ENCODE assay signal across 9 cellular contexts in genomic region chr2:218860950-218861381, GRCh38. TPM values are rescaled to one million over a fixed set of nuclear protein-coding genes. Genes with fewer than 3 reads are reported as not detected.
A peak's percentile ranks its signal among the peaks of the same experiment; 100 is the strongest.
DNase-seq lines count a peak whose midpoint lies in the region; ATAC-seq and TF ChIP-seq lines count a peak whose summit lies in the region.
"Had no signal": no experiment of that assay in that cellular context is flagged by ENCODE, and none has a peak within 500 bp of the region (broad histone marks: within the 10 kb centered on the region; RNA-seq: fewer than 3 reads in every experiment).

No MANE protein-coding gene starts in this region.

- TF ChIP-seq CTCF in HEK293 (tag by site-specific recombination; IDR thresholded peaks at IDR 0.05) (no peak), mucosa of descending colon (IDR thresholded peaks at IDR 0.05) (no peak)

- peaks cover 91% of the 10 kb centered on the region for H3K27me3 Mint-ChIP-seq in central memory CD8-positive, alpha-beta T cell

- H3K4me1 Mint-ChIP-seq in central memory CD8-positive, alpha-beta T cell: peaks cover 13% of the 10 kb centered on the region

- H3K36me3 ChIP-seq in HEK293 (ENCODE audit: control insufficient read depth in 2 of 2, insufficient read depth in 1 of 2, low read length in 2 of 2): no peaks in the 10 kb centered on the region
- H3K36me3 ChIP-seq in mucosa of descending colon (ENCODE audit: low read depth): no peaks in the 10 kb centered on the region

- POLR2A ChIA-PET in HEK293 (lab: Yijun Ruan, JAX): interaction anchor here (0.7 to 1.5 kb wide), 3 partner anchors 20 to 48 kb away, joined by 3 to 6 read pairs (median 3); partner anchors contain the start of gene WNT10A

- no peak overlapping the region for H3K27ac ChIP-seq in HEK293 (ENCODE audit: extremely low read depth, low read depth, low read length)

- H3K4me3 Mint-ChIP-seq in central memory CD8-positive, alpha-beta T cell: peak overlapping the region; percentile 72

- intact Hi-C loops in mucosa of descending colon (cut with DNase I, micrococcal nuclease): no loop called here

- no peaks in the 10 kb centered on the region for H3K9me3 Mint-ChIP-seq in central memory CD8-positive, alpha-beta T cell

- H3K36me3 Mint-ChIP-seq in central memory CD8-positive, alpha-beta T cell (ENCODE audit: insufficient read depth): no peaks in the 10 kb centered on the region

- no peak overlapping the region for H3K4me3 ChIP-seq in HEK293 (ENCODE audit: low read depth, low read length)
- no peak overlapping the region for H3K4me3 ChIP-seq in mucosa of descending colon

- CTCF ChIA-PET in HEK293 (lab: Yijun Ruan, JAX): interaction anchor here (0.6 to 10.4 kb wide), 7 partner anchors 9 to 147 kb away, joined by 3 to 71 read pairs (median 4); no protein-coding TSS in a partner anchor

- peak; percentile 85 to 91 for DNase-seq in NCI-H526 (lab: John Stamatoyannopoulos, UW)
- DNase-seq in central memory CD8-positive, alpha-beta T cell (ENCODE audit: low spot score in 2 of 2): no peak
- DNase-seq in mucosa of descending colon: no peak
- no peak for DNase-seq in activated CD4-positive, alpha-beta T cell treated with anti-CD3 and anti-CD28 coated beads, Interleukin-2, amount 50 U/mL, for 4 hours
- no peak for DNase-seq in stimulated activated CD4-positive, alpha-beta T cell treated with anti-CD3 and anti-CD28 coated beads, Interleukin-4, amount 100 ng/mL, for 24 hours
- no peak for DNase-seq in COLO829 (ENCODE audit: low spot score)

- no peak overlapping the region for H3K27ac Mint-ChIP-seq in central memory CD8-positive, alpha-beta T cell (ENCODE audit: low read depth)

- H3K9me3 ChIP-seq in HEK293 (ENCODE audit: control insufficient read depth, insufficient read depth, low read depth, low read length) (no peaks in the 10 kb centered on the region), mucosa of descending colon (no peaks in the 10 kb centered on the region)

- ATAC-seq in central memory CD8-positive, alpha-beta T cell (replicated peaks; ENCODE audit: extremely low read depth, poor library complexity, severe bottlenecking): peak; percentile 37
- ATAC-seq in mucosa of descending colon (peak; percentile 49), GM19351 (IDR thresholded peaks at IDR 0.05; ENCODE audit: unreplicated experiment) (no peak)

- H3K4me1 ChIP-seq in HEK293 (ENCODE audit: control insufficient read depth, insufficient read depth, low read length) (peaks cover 16% of the 10 kb centered on the region), mucosa of descending colon (ENCODE audit: low read depth) (peaks cover 15% of the 10 kb centered on the region)

TF ChIP-seq in HEK293, 187 proteins besides CTCF, POLR2A, EP300 and RAD21 (continues in another document):
- TF ChIP-seq ZNF830 (tag by site-specific recombination; IDR thresholded peaks at IDR 0.05; ENCODE audit: low read depth) (no peak), WT1 (tag by site-specific recombination; IDR thresholded peaks at IDR 0.05) (peak; percentile 51; the same call in 1 of the 2 replicates), GLIS1 (tag by site-specific recombination; IDR thresholded peaks at IDR 0.05) (peak; percentile 78), ZNF112 (tag by site-specific recombination; IDR thresholded peaks at IDR 0.05) (no peak), IKZF3 (tag by site-specific recombination; IDR thresholded peaks at IDR 0.05) (peak; percentile 90), MZF1 (tag by site-specific recombination; IDR thresholded peaks at IDR 0.05; ENCODE audit: borderline replicate concordance) (peak; percentile 65; the same call in 1 of the 2 replicates), ZNF621 (tag by site-specific recombination; IDR thresholded peaks at IDR 0.05) (no peak), ZNF600 (tag by site-specific recombination; IDR thresholded peaks at IDR 0.05) (peak; percentile 76), ZNF398 (tag by site-specific recombination; IDR thresholded peaks at IDR 0.05) (no peak), ZNF148 (tag by site-specific recombination; IDR thresholded peaks at IDR 0.05; ENCODE audit: borderline replicate concordance) (no peak), SP2 (tag by site-specific recombination; IDR thresholded peaks at IDR 0.05) (peak; percentile 63), REPIN1 (tag by site-specific recombination; IDR thresholded peaks at IDR 0.05; ENCODE audit: low read depth) (no peak), ZNF341 (tag by site-specific recombination; IDR thresholded peaks at IDR 0.05; ENCODE audit: low read depth) (peak; percentile 68), ZBTB6 (tag by site-specific recombination; IDR thresholded peaks at IDR 0.05) (peak; percentile 36; the same call in 1 of the 2 replicates), ZNF19 (tag by site-specific recombination; IDR thresholded peaks at IDR 0.05; ENCODE audit: low read depth) (no peak), INSM2 (tag by site-specific recombination; IDR thresholded peaks at IDR 0.05) (peak; percentile 66; the same call in 1 of the 2 replicates), ZNF366 (tag by site-specific recombination; conservative IDR thresholded peaks at IDR 0.05) (peak; percentile 73), YY2 (tag by site-specific recombination; IDR thresholded peaks at IDR 0.05) (no peak), ZNF580 (tag by site-specific recombination; IDR thresholded peaks at IDR 0.05) (no peak), ZBTB17 (tag by site-specific recombination; IDR thresholded peaks at IDR 0.05) (peak; percentile 86), ZNF10 (tag by site-specific recombination; IDR thresholded peaks at IDR 0.05) (no peak)

RNA-seq across cellular contexts. Expression of gene WNT6, which starts 1.4 kb away (rescaled TPM):
- 1 to 10 TPM in 1 of 3 donors, under 1 TPM in 2; 0.39 to 5.7 (median 0.41) TPM for total RNA-seq in mucosa of descending colon
- total RNA-seq: HT1080 had no signal

RNA-seq across cellular contexts. Expression of gene WNT10A, which starts 19.7 kb away (rescaled TPM):
- total RNA-seq in mucosa of descending colon: 1 to 10 TPM in 1 of 3 donors, under 1 TPM in 2; 0.17 to 1.1 (median 0.22) TPM
- total RNA-seq: HT1080 had no signal

RNA-seq across cellular contexts. Expression of gene PRKAG3, which starts 29.4 kb away (rescaled TPM):
- not detected for total RNA-seq in mucosa of descending colon
- total RNA-seq: HT1080 had no signal

Comparison
In these comparisons a context has a peak if more than half of its experiments do, and no peak if none do; other contexts are left out.
1. DNase-seq: peak in NCI-H526 (2 of 2); none in central memory CD8-positive, alpha-beta T cell (0 of 2), mucosa of descending colon (0 of 3), activated CD4-positive, alpha-beta T cell treated with anti-CD3 and anti-CD28 coated beads, Interleukin-2, amount 50 U/mL, for 4 hours (0 of 2), stimulated activated CD4-positive, alpha-beta T cell treated with anti-CD3 and anti-CD28 coated beads, Interleukin-4, amount 100 ng/mL, for 24 hours (single experiment) and COLO829 (single experiment).